ENCODE assay signal across 1 cellular context in genomic region chr1:159922499-159923202, GRCh38.
TF ChIP-seq lines count a peak whose summit lies in the region.

No MANE protein-coding gene starts in this region.

TF ChIP-seq in K562, 482 proteins besides CTCF, POLR2A, EP300 and RAD21 (continued from another document):
- TF ChIP-seq, protein P1, sequence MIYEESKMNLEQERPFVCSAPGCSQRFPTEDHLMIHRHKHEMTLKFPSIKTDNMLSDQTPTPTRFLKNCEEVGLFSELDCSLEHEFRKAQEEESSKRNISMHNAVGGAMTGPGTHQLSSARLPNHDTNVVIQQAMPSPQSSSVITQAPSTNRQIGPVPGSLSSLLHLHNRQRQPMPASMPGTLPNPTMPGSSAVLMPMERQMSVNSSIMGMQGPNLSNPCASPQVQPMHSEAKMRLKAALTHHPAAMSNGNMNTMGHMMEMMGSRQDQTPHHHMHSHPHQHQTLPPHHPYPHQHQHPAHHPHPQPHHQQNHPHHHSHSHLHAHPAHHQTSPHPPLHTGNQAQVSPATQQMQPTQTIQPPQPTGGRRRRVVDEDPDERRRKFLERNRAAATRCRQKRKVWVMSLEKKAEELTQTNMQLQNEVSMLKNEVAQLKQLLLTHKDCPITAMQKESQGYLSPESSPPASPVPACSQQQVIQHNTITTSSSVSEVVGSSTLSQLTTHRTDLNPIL (CRISPR knock-in tag; IDR thresholded peaks at IDR 0.05): no peak
- TF ChIP-seq TRIM24 (IDR thresholded peaks at IDR 0.05) (no peak), RBBP5 (IDR thresholded peaks at IDR 0.05; ENCODE audit: borderline replicate concordance, insufficient read depth, low read length, poor library complexity, severe bottlenecking) (peak; percentile 12), HDAC1 (IDR thresholded peaks at IDR 0.05) (no peak), ZBTB33 (CRISPR knock-in tag; IDR thresholded peaks at IDR 0.05) (no peak), SMARCA5 (IDR thresholded peaks at IDR 0.05) (no peak), ARNT (IDR thresholded peaks at IDR 0.05) (no peak), FOXJ3 (CRISPR knock-in tag; IDR thresholded peaks at IDR 0.05) (no peak), POLR3A (IDR thresholded peaks at IDR 0.05; ENCODE audit: borderline replicate concordance, extremely low read depth, insufficient read depth, insufficient read length) (no peak), HNRNPL (IDR thresholded peaks at IDR 0.05; ENCODE audit: low read depth, low read length) (no peak), POLR2G (IDR thresholded peaks at IDR 0.05; ENCODE audit: low read depth, low read length) (peak; percentile 56), BACH1 (tag; IDR thresholded peaks at IDR 0.05) (no peak), KLF1 (tag; IDR thresholded peaks at IDR 0.05) (no peak), TOE1 (IDR thresholded peaks at IDR 0.05; ENCODE audit: borderline replicate concordance) (no peak), TOE1 (CRISPR knock-in tag; IDR thresholded peaks at IDR 0.05; ENCODE audit: borderline replicate concordance, low read depth) (no peak), MTF1 (CRISPR knock-in tag; IDR thresholded peaks at IDR 0.05; ENCODE audit: borderline replicate concordance) (no peak)
